Comparison of ENCODE assay signal across 1 cellular context in the genomic region with DNA sequence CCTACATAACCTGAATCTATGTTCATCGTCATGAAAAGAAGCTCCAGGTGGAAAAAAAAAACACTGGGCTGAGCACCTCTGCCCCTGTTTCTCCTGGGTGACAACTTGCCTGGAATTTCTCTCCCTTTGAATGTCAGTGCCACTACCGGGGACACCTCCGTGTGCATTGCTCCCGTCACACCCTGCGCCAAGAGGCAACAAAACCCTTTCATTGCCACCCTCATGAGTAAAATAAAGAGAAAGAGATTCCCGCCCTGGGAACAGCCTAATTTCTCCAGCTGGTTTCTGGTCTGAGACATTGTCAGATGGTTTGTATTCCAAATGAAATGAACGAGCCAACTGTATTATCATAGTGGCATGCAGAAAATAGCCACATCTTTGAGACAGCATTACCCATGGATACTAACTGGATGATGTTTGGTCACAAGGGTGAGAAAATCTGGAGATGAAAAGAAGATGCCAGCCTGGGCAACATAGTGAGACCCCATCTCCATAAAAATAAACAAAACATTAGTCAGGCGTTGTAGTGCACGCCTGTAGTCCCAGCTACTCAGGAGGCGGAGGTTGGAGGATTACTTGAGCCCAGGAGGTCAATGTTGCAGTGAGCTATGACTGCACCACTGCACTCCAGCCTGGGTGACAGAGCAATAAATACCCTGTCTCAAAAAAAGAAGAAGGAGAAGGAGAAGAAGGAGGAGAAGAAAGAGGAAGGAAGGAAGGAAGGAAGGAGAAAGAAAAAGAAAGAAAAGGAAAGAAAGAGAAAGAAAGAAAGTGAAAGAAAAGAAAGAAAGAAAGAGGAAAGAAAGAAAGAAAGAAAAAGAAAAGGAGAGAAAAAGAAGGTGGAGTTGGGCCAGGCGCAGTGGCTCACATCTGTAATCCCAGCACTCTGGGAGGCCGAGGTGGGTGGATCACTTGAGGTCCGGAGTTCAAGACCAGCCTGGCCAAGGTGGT.
TF ChIP-seq lines count a peak whose summit lies in the region.

No MANE protein-coding gene starts in this region.

TF ChIP-seq in K562, 482 proteins besides CTCF, POLR2A, EP300 and RAD21:
- TF ChIP-seq ZNF121 (CRISPR knock-in tag; conservative IDR thresholded peaks at IDR 0.05), result peak; percentile 75
- no peak for TF ChIP-seq U2AF1 (optimal IDR thresholded peaks at IDR 0.05; ENCODE audit: low read depth, low read length)
- peak; percentile 85 for TF ChIP-seq ZNF512 (tag; IDR thresholded peaks at IDR 0.05)
- no peak for TF ChIP-seq NFYB (IDR thresholded peaks at IDR 0.05; ENCODE audit: extremely low read depth, insufficient read length)
